Comparison of ENCODE assay signal across 1 cellular context in genomic region chr9:127714916-127715442, GRCh38.
TF ChIP-seq lines count a peak whose summit lies in the region.

No MANE protein-coding gene starts in this region.

TF ChIP-seq in neural cell, 6 proteins besides CTCF, POLR2A, EP300 and RAD21 (continued from another document):
- TF ChIP-seq REST (IDR thresholded peaks at IDR 0.05; ENCODE audit: borderline replicate concordance) = no peak
- no peak for TF ChIP-seq TAF1 (IDR thresholded peaks at IDR 0.05; ENCODE audit: low read depth)
